Comparison of ENCODE assay signal across 14 cellular contexts in genomic region chr16:31701734-31702133, GRCh38.
DNase-seq lines count a peak whose midpoint lies in the region; ATAC-seq, FAIRE-seq and TF ChIP-seq lines count a peak whose summit lies in the region.
"Had no signal": no experiment of that assay in that cellular context is flagged by ENCODE, and none has a peak within 500 bp of the region (broad histone marks: within the 10 kb centered on the region; RNA-seq: fewer than 3 reads in every experiment).

No MANE protein-coding gene starts in this region.

- no peak for TF ChIP-seq CTCF in keratinocyte (optimal IDR thresholded peaks at IDR 0.05 in 1 of 3, IDR thresholded peaks at IDR 0.05 in 1 of 3, conservative IDR thresholded peaks at IDR 0.05 in 1 of 3; ENCODE audit: extremely low read depth in 1 of 3, insufficient read depth in 2 of 3, low read length in 3 of 3)
- no peak for TF ChIP-seq CTCF in thoracic aorta (IDR thresholded peaks at IDR 0.05)

- H3K4me1 Mint-ChIP-seq in activated naive CD4-positive, alpha-beta T cell treated with anti-CD3 and anti-CD28 coated beads, Interleukin-2, amount 50 U/mL, for 24 hours: peaks cover 25% of the 10 kb centered on the region
- H3K4me1 Mint-ChIP-seq in activated T-helper 17 cell treated with anti-CD3 and anti-CD28 coated beads, Interleukin-2, amount 50 U/mL, for 72 hours: peaks cover 21% of the 10 kb centered on the region

- H3K9me3 ChIP-seq in keratinocyte (ENCODE audit: control insufficient read depth, low read depth, low read length) (no peaks in the 10 kb centered on the region), thoracic aorta (no peaks in the 10 kb centered on the region)

- dilution Hi-C loops in keratinocyte (cut with MboI; ENCODE audit: extremely low pct_ligation_motif_present, low sequenced_read_pairs): no loop called here

- H3K27ac Mint-ChIP-seq in activated naive CD4-positive, alpha-beta T cell treated with anti-CD3 and anti-CD28 coated beads, Interleukin-2, amount 50 U/mL, for 24 hours: peak overlapping the region; percentile 98
- H3K27ac Mint-ChIP-seq in activated T-helper 17 cell treated with anti-CD3 and anti-CD28 coated beads, Interleukin-2, amount 50 U/mL, for 72 hours: peak overlapping the region; percentile 98

- H3K36me3 ChIP-seq in keratinocyte (ENCODE audit: control insufficient read depth in 2 of 2, extremely low read depth in 1 of 2, insufficient read depth in 2 of 2, low read length in 2 of 2): peaks cover 28 to 37% of the 10 kb centered on the region in 2 experiments
- H3K36me3 ChIP-seq in thoracic aorta: peaks cover 9% of the 10 kb centered on the region

- no peak overlapping the region for H2AFZ ChIP-seq in keratinocyte (ENCODE audit: control insufficient read depth, low read length)

- H3K27me3 ChIP-seq in keratinocyte (ENCODE audit: control insufficient read depth, extremely low read depth, insufficient read depth, low read length) (no peaks in the 10 kb centered on the region), thoracic aorta (replicated peaks; ENCODE audit: insufficient read depth) (no peaks in the 10 kb centered on the region)

- peaks cover 11% of the 10 kb centered on the region for H3K36me3 Mint-ChIP-seq in activated naive CD4-positive, alpha-beta T cell treated with anti-CD3 and anti-CD28 coated beads, Interleukin-2, amount 50 U/mL, for 24 hours
- H3K36me3 Mint-ChIP-seq in activated T-helper 17 cell treated with anti-CD3 and anti-CD28 coated beads, Interleukin-2, amount 50 U/mL, for 72 hours (ENCODE audit: low read depth): peaks cover 65% of the 10 kb centered on the region

- H3K9me1 ChIP-seq in keratinocyte (ENCODE audit: control insufficient read depth, extremely low read depth, insufficient read depth, low read length): peaks cover 2% of the 10 kb centered on the region

- intact Hi-C loops in left ventricle myocardium superior (cut with micrococcal nuclease): no loop called here

- H4K20me1 ChIP-seq in keratinocyte (ENCODE audit: control insufficient read depth, extremely low read depth, insufficient read depth, low read length): no peaks in the 10 kb centered on the region

- no peak for DNase-seq in activated naive CD4-positive, alpha-beta T cell treated with Interleukin-2 at 50 U/mL for 16 hours
- DNase-seq in keratinocyte (ENCODE audit: low read depth, low spot score) (no peak), thoracic aorta (ENCODE audit: low spot score) (no peak), hepatic stellate cell (ENCODE audit: low spot score) (no peak), left ventricle myocardium superior (no peak)
- DNase-seq in stimulated activated CD4-positive, alpha-beta T cell treated with anti-CD3 and anti-CD28 coated beads, Interleukin-15, amount 100 ng/mL, for 24 hours: no peak
- DNase-seq: activated gamma-delta T cell treated with Interleukin-2 at 50 U/mL for 16 hours; AML-193; NCI-H1092; stimulated activated CD4-positive, alpha-beta T cell treated with anti-CD3 and anti-CD28 coated beads, Interleukin-12 subunit alpha, Interleukin-12 subunit beta, amount 100 ng/mL, for 4 hours; T1000 had no signal

- FAIRE-seq in keratinocyte (lab: Jason Lieb, UNC): no peak

- H3K27ac ChIP-seq in keratinocyte (ENCODE audit: control insufficient read depth, insufficient read depth, low read length) (peak overlapping the region; percentile 80), thoracic aorta (no peak overlapping the region)
- H3K27ac ChIP-seq: HL-60 had no signal

- H3K79me2 ChIP-seq in keratinocyte (ENCODE audit: control insufficient read depth, insufficient read depth, low read length): peaks cover 28% of the 10 kb centered on the region

- H3K4me2 ChIP-seq in keratinocyte (ENCODE audit: control insufficient read depth, extremely low read depth, insufficient read depth, low read depth, low read length): peak overlapping the region; percentile 91

- H3K27me3 Mint-ChIP-seq in activated naive CD4-positive, alpha-beta T cell treated with anti-CD3 and anti-CD28 coated beads, Interleukin-2, amount 50 U/mL, for 24 hours: no peaks in the 10 kb centered on the region
- H3K27me3 Mint-ChIP-seq in activated T-helper 17 cell treated with anti-CD3 and anti-CD28 coated beads, Interleukin-2, amount 50 U/mL, for 72 hours: no peaks in the 10 kb centered on the region

- peak; percentile 2 for ATAC-seq in activated T-helper 17 cell treated with anti-CD3 and anti-CD28 coated beads, Interleukin-2, amount 50 U/mL, for 72 hours (replicated peaks)
- ATAC-seq in thoracic aorta (ENCODE audit: insufficient number of reproducible peaks, low FRiP score, low read depth) (no peak), left ventricle myocardium superior (no peak)

- H3K4me3 Mint-ChIP-seq in activated naive CD4-positive, alpha-beta T cell treated with anti-CD3 and anti-CD28 coated beads, Interleukin-2, amount 50 U/mL, for 24 hours: peak overlapping the region; percentile 95
- H3K4me3 Mint-ChIP-seq in activated T-helper 17 cell treated with anti-CD3 and anti-CD28 coated beads, Interleukin-2, amount 50 U/mL, for 72 hours: peak overlapping the region; percentile 96

- H3K4me3 ChIP-seq in keratinocyte (ENCODE audit: control insufficient read depth in 2 of 3, extremely low read depth in 1 of 3, insufficient read depth in 2 of 3, low read depth in 1 of 3, low read length in 3 of 3): peak overlapping the region; percentile 65 to 85 (median 81)
- peak overlapping the region; percentile 85 for H3K4me3 ChIP-seq in thoracic aorta

- H3K4me1 ChIP-seq in keratinocyte (ENCODE audit: control insufficient read depth, extremely low read depth, insufficient read depth, low read length) (no peaks in the 10 kb centered on the region), thoracic aorta (ENCODE audit: control insufficient read depth in 1 of 2, low read depth in 2 of 2) (peaks cover 6 to 10% of the 10 kb centered on the region in 2 donors)

- H3K9me3 Mint-ChIP-seq in activated naive CD4-positive, alpha-beta T cell treated with anti-CD3 and anti-CD28 coated beads, Interleukin-2, amount 50 U/mL, for 24 hours: no peaks in the 10 kb centered on the region
- H3K9me3 Mint-ChIP-seq in activated T-helper 17 cell treated with anti-CD3 and anti-CD28 coated beads, Interleukin-2, amount 50 U/mL, for 72 hours: no peaks in the 10 kb centered on the region

- no peak overlapping the region for H3K9ac ChIP-seq in keratinocyte (ENCODE audit: control insufficient read depth, extremely low read depth, insufficient read depth, low read length)
